ENCODE assay signal across 26 cellular contexts in the genomic region with DNA sequence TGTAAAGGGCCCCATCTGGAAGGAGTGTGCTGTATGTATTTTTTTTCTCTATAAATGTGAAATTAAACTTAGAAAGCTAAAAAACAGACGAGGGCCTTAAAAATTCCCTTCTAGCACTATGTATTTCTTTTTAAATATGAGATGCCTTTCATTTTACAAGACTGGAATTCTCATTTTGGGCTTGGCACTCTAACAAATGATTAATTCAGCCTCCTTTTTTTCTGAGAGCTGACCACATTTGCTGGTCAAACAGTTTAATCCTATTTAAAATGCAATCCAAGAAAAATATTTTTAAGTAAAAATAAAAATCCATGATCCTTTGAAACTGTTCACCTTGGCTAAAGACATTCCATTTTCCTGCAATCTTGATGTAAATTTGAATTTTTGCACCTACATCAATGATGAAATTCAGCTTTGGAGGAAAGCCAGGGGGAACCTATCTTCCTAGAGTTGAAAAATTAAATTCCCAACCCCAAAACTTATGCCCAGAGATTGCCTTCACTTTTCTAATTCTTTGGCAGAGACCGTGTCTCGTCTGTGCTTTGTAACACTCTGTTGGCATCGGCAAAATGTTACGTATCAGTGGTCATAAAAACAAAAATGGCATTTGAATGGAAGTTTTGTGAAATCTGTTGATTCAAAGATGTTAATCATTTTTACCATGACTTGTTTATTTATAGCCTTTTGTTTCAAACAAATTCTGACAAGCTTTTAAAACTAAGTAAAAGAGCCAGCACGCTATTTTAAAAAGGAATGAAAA.
"Had no signal": no experiment of that assay in that cellular context is flagged by ENCODE, and none has a peak within 500 bp of the region (broad histone marks: within the 10 kb centered on the region; RNA-seq: fewer than 3 reads in every experiment).

No MANE protein-coding gene starts in this region.

- DNase-seq: activated CD4-positive, alpha-beta memory T cell treated with anti-CD3 and anti-CD28 coated beads, Interleukin-2, amount 10 ng/mL, durations not matched to agents 7 days and 5 days; activated CD4-positive, alpha-beta T cell treated with anti-CD3 and anti-CD28 coated beads for 1 hour; activated CD4-positive, alpha-beta T cell treated with anti-CD3 and anti-CD28 coated beads, Interleukin-2, amount 10 ng/mL, durations not matched to agents 7 days and 5 days; activated CD8-positive, alpha-beta memory T cell treated with anti-CD3 and anti-CD28 coated beads, Interleukin-2, amount 50 U/mL, for 48 hours; activated gamma-delta T cell treated with Interleukin-2 at 50 U/mL for 16 hours; activated naive CD4-positive, alpha-beta T cell treated with anti-CD3 and anti-CD28 coated beads, Interleukin-2, amount 50 U/mL, for 16 hours; activated T-cell treated with anti-CD3 and anti-CD28 coated beads, Interleukin-2, amount 50 U/mL, for 4 hours; amygdala; body of pancreas; colonic mucosa; effector memory CD8-positive, alpha-beta T cell; erythroblast; foreskin melanocyte; heart right ventricle; midbrain; natural killer cell; right cardiac atrium; spleen; stimulated activated naive CD4-positive, alpha-beta T cell; T-helper 17 cell; T1000; trophoblast cell had no signal

- ATAC-seq: activated T-cell treated with anti-CD3 and anti-CD28 coated beads, Interleukin-2, amount 50 U/mL, for 4 hours; activated T-helper 17 cell treated with anti-CD3 and anti-CD28 coated beads, Interleukin-2, amount 50 U/mL, for 72 hours; body of pancreas; effector memory CD8-positive, alpha-beta T cell; heart right ventricle; natural killer cell; right cardiac atrium; T-helper 17 cell; WTC11 had no signal

- H3K4me1 ChIP-seq: body of pancreas, colonic mucosa had no signal

- H3K36me3 ChIP-seq: cardiac muscle cell, colonic mucosa, heart right ventricle, spleen had no signal

- H3K27me3 ChIP-seq: body of pancreas, cardiac muscle cell, colonic mucosa, dorsolateral prefrontal cortex, heart right ventricle, spleen had no signal

- H3K27ac ChIP-seq: body of pancreas, cardiac muscle cell, colonic mucosa, spleen had no signal

- H3K4me3 ChIP-seq: body of pancreas, cardiac muscle cell, colonic mucosa, heart right ventricle, spleen had no signal

- H3K9me3 ChIP-seq: body of pancreas, colonic mucosa, heart right ventricle, spleen had no signal
